8 cellular contexts compared by ENCODE assay signal in genomic region chr22:41915035-41915782, GRCh38. TPM values are rescaled to one million over a fixed set of nuclear protein-coding genes. Genes with fewer than 3 reads are reported as not detected.
DNase-seq lines count a peak whose midpoint lies in the region; ATAC-seq and TF ChIP-seq lines count a peak whose summit lies in the region.

Gene SHISA8 (minus strand): TSS chr22:41915074. CDS start chr22:41914667, 407 bp downstream.

- H3K79me2 ChIP-seq in GM23338 (replicated peaks; ENCODE audit: insufficient read depth) (no peaks in the 10 kb centered on the region), neural cell (replicated peaks; ENCODE audit: insufficient read depth, low read length) (no peaks in the 10 kb centered on the region)

- peaks cover 6% of the 10 kb centered on the region for H3K9me3 Mint-ChIP-seq in GM23338
- no peaks in the 10 kb centered on the region for H3K9me3 Mint-ChIP-seq in type B pancreatic cell

- H2AFZ ChIP-seq in GM23338 (peak within 1 kb of the TSS; percentile 69; the same call in 1 of the 2 replicates), neural cell (ENCODE audit: low read depth, low read length) (no peak within 1 kb of the TSS)

- H4K20me1 ChIP-seq in GM23338 (replicated peaks; ENCODE audit: insufficient read depth) (peaks cover 3% of the 10 kb centered on the region), neural cell (ENCODE audit: insufficient read depth) (no peaks in the 10 kb centered on the region)

- H3K27ac Mint-ChIP-seq in GM23338 (no peak within 1 kb of the TSS), type B pancreatic cell (no peak within 1 kb of the TSS)

- H3K9me2 ChIP-seq in GM23338 (ENCODE audit: insufficient read depth) (no peaks in the 10 kb centered on the region), neural cell (ENCODE audit: insufficient read depth, low read length) (no peaks in the 10 kb centered on the region)

- no peak for TF ChIP-seq EP300 in neural cell (conservative IDR thresholded peaks at IDR 0.05; ENCODE audit: poor library complexity, severe bottlenecking)

- peak within 1 kb of the TSS; percentile 71 for H3K4me3 Mint-ChIP-seq in GM23338
- peak within 1 kb of the TSS; percentile 69 for H3K4me3 Mint-ChIP-seq in type B pancreatic cell

- no peak for TF ChIP-seq RAD21 in neural cell (conservative IDR thresholded peaks at IDR 0.05)

- DNase-seq in A673 (ENCODE audit: low spot score): peak; percentile 73
- DNase-seq in GM23338 (ENCODE audit: low spot score): peak; percentile 73
- DNase-seq in activated CD4-positive, alpha-beta T cell treated with anti-CD3 and anti-CD28 coated beads, Interleukin-2, amount 50 U/mL, for 1 hour: peak; percentile 64
- DNase-seq in effector CD8-positive, alpha-beta T cell (lab: John Stamatoyannopoulos, UW): peak; percentile 50
- DNase-seq in type B pancreatic cell (ENCODE audit: extremely low spot score, unreplicated experiment): no peak
- DNase-seq in GM19240 (ENCODE audit: insufficient read length, low spot score): no peak
- DNase-seq in DMS114 treated with DMSO at 0.1 percent for 48 hours (lab: John Stamatoyannopoulos, UW; ENCODE audit: unreplicated experiment): no peak

- H3K4me1 ChIP-seq in A673 (ENCODE audit: insufficient read depth, low read length, poor library complexity, severe bottlenecking): peaks cover 42% of the 10 kb centered on the region
- peaks cover 20% of the 10 kb centered on the region; the same call in 1 of the 2 replicates for H3K4me1 ChIP-seq in GM23338 (ENCODE audit: insufficient read depth)

- peak; percentile 8 for ATAC-seq in GM23338

- H3K4me1 Mint-ChIP-seq in GM23338: peaks cover 14% of the 10 kb centered on the region
- peaks cover 4% of the 10 kb centered on the region for H3K4me1 Mint-ChIP-seq in type B pancreatic cell (ENCODE audit: unreplicated experiment)

- CTCF ChIA-PET in A673 (lab: Charles Lee): interaction anchor here (0.7 kb wide), 1 partner anchor 529 kb away, joined by 6 read pairs; no protein-coding TSS in a partner anchor

- H3K27ac ChIP-seq in A673 (ENCODE audit: low read depth, low read length, poor library complexity, severe bottlenecking) (no peak within 1 kb of the TSS), GM23338 (ENCODE audit: low read depth) (no peak within 1 kb of the TSS), neural cell (ENCODE audit: low read length) (no peak within 1 kb of the TSS)

- intact Hi-C loops in A673 (cut with micrococcal nuclease; ENCODE audit: unreplicated experiment): no loop called here

- POLR2A ChIA-PET in A673 (lab: Charles Lee; ENCODE audit: low non-redundant PET): interaction anchor here (0.6 kb wide), 1 partner anchor 11 kb away, joined by 9 read pairs; no protein-coding TSS in a partner anchor

- H3K36me3 Mint-ChIP-seq in GM23338 (ENCODE audit: low read depth): no peaks in the 10 kb centered on the region; the same call in 2 of the 3 replicates
- no peaks in the 10 kb centered on the region for H3K36me3 Mint-ChIP-seq in type B pancreatic cell

- H3K9me3 ChIP-seq in A673 (ENCODE audit: low read depth, low read length, poor library complexity, severe bottlenecking): no peaks in the 10 kb centered on the region
- no peaks in the 10 kb centered on the region for H3K9me3 ChIP-seq in neural cell (ENCODE audit: low read length)

- peak within 1 kb of the TSS; percentile 84 for H3K4me2 ChIP-seq in GM23338
- no peak within 1 kb of the TSS for H3K4me2 ChIP-seq in neural cell (ENCODE audit: low read length)

- BruUV-seq in A673 (replicated peaks; lab: Mats Ljungman, UMichigan): no TSS peak

- no peaks in the 10 kb centered on the region for H3K36me3 ChIP-seq in A673 (ENCODE audit: insufficient read depth, low read length, poor library complexity, severe bottlenecking)
- no peaks in the 10 kb centered on the region for H3K36me3 ChIP-seq in GM23338 (ENCODE audit: insufficient read depth)
- H3K36me3 ChIP-seq in neural cell (ENCODE audit: insufficient read depth, low read length): no peaks in the 10 kb centered on the region

- peak within 1 kb of the TSS; percentile 52 for H3K4me3 ChIP-seq in A673 (ENCODE audit: low read depth, low read length, poor library complexity, severe bottlenecking)
- H3K4me3 ChIP-seq in GM23338: peak within 1 kb of the TSS; percentile 64
- peak within 1 kb of the TSS; percentile 58 for H3K4me3 ChIP-seq in neural cell (ENCODE audit: low read length)

- H3F3A ChIP-seq in GM23338 (replicated peaks; ENCODE audit: low read depth): no peaks in the 10 kb centered on the region
- H3F3A ChIP-seq in neural cell (ENCODE audit: insufficient read depth, low read length, poor library complexity, severe bottlenecking): no peaks in the 10 kb centered on the region

- H3K27me3 ChIP-seq in A673 (replicated peaks; ENCODE audit: insufficient read depth, low read depth, low read length, poor library complexity) (peaks cover 42% of the 10 kb centered on the region), GM23338 (ENCODE audit: insufficient read depth) (peaks cover 98% of the 10 kb centered on the region), neural cell (ENCODE audit: insufficient read depth, low read depth, low read length) (peaks cover 94% of the 10 kb centered on the region)

- H3K9ac ChIP-seq in neural cell (ENCODE audit: low read length): peak within 1 kb of the TSS; percentile 53

- peaks cover 83% of the 10 kb centered on the region for H3K27me3 Mint-ChIP-seq in GM23338 (ENCODE audit: insufficient read depth, low read depth, poor library complexity)
- peaks cover 65% of the 10 kb centered on the region for H3K27me3 Mint-ChIP-seq in type B pancreatic cell

- no peak for TF ChIP-seq CTCF in A673 (conservative IDR thresholded peaks at IDR 0.05; ENCODE audit: low read depth, low read length)
- no peak for TF ChIP-seq CTCF in GM23338 (conservative IDR thresholded peaks at IDR 0.05; ENCODE audit: low read depth in 2 of 2)
- no peak for TF ChIP-seq CTCF in neural cell (IDR thresholded peaks at IDR 0.05; ENCODE audit: poor library complexity, severe bottlenecking)
- TF ChIP-seq CTCF in type B pancreatic cell (conservative IDR thresholded peaks at IDR 0.05): no peak

TF ChIP-seq in GM23338, 12 proteins besides CTCF, POLR2A, EP300 and RAD21:
- peak; percentile 55 for TF ChIP-seq EZH2 (IDR thresholded peaks at IDR 0.05; ENCODE audit: low read depth, unreplicated experiment)
- TF ChIP-seq ZNF114 (CRISPR knock-in tag; IDR thresholded peaks at IDR 0.05): no peak

TF ChIP-seq in neural cell, 6 proteins besides CTCF, POLR2A, EP300 and RAD21:
- TF ChIP-seq POLR2AphosphoS5 (IDR thresholded peaks at IDR 0.05): no peak
- TF ChIP-seq MXI1 (conservative IDR thresholded peaks at IDR 0.05; ENCODE audit: poor library complexity, severe bottlenecking): no peak
- TF ChIP-seq EZH2 (IDR thresholded peaks at IDR 0.05; ENCODE audit: borderline replicate concordance, insufficient read depth, low read length, poor library complexity, severe bottlenecking): no peak
- no peak for TF ChIP-seq TAF1 (IDR thresholded peaks at IDR 0.05; ENCODE audit: low read depth)
- TF ChIP-seq, protein P1, sequence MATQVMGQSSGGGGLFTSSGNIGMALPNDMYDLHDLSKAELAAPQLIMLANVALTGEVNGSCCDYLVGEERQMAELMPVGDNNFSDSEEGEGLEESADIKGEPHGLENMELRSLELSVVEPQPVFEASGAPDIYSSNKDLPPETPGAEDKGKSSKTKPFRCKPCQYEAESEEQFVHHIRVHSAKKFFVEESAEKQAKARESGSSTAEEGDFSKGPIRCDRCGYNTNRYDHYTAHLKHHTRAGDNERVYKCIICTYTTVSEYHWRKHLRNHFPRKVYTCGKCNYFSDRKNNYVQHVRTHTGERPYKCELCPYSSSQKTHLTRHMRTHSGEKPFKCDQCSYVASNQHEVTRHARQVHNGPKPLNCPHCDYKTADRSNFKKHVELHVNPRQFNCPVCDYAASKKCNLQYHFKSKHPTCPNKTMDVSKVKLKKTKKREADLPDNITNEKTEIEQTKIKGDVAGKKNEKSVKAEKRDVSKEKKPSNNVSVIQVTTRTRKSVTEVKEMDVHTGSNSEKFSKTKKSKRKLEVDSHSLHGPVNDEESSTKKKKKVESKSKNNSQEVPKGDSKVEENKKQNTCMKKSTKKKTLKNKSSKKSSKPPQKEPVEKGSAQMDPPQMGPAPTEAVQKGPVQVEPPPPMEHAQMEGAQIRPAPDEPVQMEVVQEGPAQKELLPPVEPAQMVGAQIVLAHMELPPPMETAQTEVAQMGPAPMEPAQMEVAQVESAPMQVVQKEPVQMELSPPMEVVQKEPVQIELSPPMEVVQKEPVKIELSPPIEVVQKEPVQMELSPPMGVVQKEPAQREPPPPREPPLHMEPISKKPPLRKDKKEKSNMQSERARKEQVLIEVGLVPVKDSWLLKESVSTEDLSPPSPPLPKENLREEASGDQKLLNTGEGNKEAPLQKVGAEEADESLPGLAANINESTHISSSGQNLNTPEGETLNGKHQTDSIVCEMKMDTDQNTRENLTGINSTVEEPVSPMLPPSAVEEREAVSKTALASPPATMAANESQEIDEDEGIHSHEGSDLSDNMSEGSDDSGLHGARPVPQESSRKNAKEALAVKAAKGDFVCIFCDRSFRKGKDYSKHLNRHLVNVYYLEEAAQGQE (IDR thresholded peaks at IDR 0.05; ENCODE audit: borderline replicate concordance): no peak
- TF ChIP-seq SMC3 (conservative IDR thresholded peaks at IDR 0.05; ENCODE audit: poor library complexity): no peak
TF ChIP-seq in neural cell: peak in this region for 0.

RNA-seq across cellular contexts. Expression of gene SHISA8, which starts in this region (rescaled TPM):
- total RNA-seq in A673 (2021): 1.4 and 1.8 TPM in 2 replicates
- 0.62 and 5.1 TPM in 2 replicates for total RNA-seq in GM23338 (2014; rRNA removed; shearing (Covaris generic))
- 0.21 TPM in 1 of 2 replicates, not detected in the other for polyA plus RNA-seq in GM23338 (2016; fragmentation: Nextera tagmentation; extraction: Ambion mirVana)
- 0.62 and 2.2 TPM in 2 replicates for polyA plus RNA-seq in neural cell
- polyA minus RNA-seq in neural cell: 0.69 and 2.2 TPM in 2 replicates
- total RNA-seq in type B pancreatic cell (ENCODE audit: low replicate concordance): 0.22 and 0.45 TPM in 2 replicates

Comparison
In these comparisons a context has a peak if more than half of its experiments do, and no peak if none do; other contexts are left out.
1. DNase-seq: peak in A673 (single experiment), GM23338 (single experiment), activated CD4-positive, alpha-beta T cell treated with anti-CD3 and anti-CD28 coated beads, Interleukin-2, amount 50 U/mL, for 1 hour (single experiment) and effector CD8-positive, alpha-beta T cell (single experiment); none in type B pancreatic cell (single experiment), GM19240 (single experiment) and DMS114 treated with DMSO at 0.1 percent for 48 hours (single experiment).
2. Peak in every context shown above with its lines, with median percentiles within 50 percentile points of each other: H3K4me3 ChIP-seq.